8 cellular contexts compared by ENCODE assay signal in the genomic region with DNA sequence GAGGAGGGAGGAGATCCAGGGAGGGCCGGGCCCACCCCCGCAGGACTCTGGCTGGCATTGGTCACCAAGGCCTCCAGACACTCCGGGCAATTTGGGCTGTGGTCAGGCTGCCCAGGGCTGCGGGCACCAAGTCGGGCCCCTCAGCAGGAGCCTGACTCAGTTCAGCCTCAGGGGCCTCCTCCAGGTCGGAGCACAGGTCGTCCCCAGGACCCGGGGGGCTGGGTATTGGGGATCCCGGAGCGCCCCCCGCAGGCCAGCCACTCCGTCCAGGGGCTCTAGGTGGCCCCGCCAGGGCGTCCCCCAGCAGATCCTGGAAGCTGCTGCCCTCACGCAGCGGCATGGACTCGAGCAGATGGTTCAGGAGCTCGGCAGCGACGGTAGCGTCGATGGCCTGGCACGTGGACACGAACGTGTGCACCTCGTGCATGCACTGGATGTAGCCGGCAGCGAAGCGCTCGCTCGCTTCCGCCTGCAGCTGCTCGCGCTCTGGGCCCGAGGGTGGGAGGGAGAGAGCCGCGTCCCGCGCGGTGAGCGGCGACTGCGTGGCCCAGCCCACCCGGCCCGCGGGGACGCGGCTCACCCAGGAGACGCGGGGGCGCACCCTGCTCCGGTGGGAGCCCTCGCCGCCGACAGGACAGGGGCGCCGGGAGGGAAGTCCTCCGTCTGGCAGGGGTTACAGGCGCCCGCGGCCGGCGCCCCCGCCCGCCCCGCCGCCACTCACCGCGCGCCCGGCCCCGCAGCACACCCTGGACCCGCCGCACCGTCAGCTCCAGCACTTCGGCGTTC. TPM values are rescaled to one million over a fixed set of nuclear protein-coding genes. Genes with fewer than 3 reads are reported as not detected.
DNase-seq lines count a peak whose midpoint lies in the region; ATAC-seq and TF ChIP-seq lines count a peak whose summit lies in the region.

No MANE protein-coding gene starts in this region.

- no peaks in the 10 kb centered on the region for H4K20me1 ChIP-seq in neural progenitor cell (ENCODE audit: low read depth)

- peak overlapping the region; percentile 78 for H3K4me3 Mint-ChIP-seq in neural progenitor cell

- peaks cover 38% of the 10 kb centered on the region for H3F3A ChIP-seq in neural progenitor cell (ENCODE audit: low read depth)

- H3K27ac ChIP-seq in SJSA1 (no peak overlapping the region), neural progenitor cell (no peak overlapping the region)

- H3K36me3 ChIP-seq in H7 (replicated peaks; ENCODE audit: control insufficient read depth, insufficient read depth, low read length): no peaks in the 10 kb centered on the region
- no peaks in the 10 kb centered on the region for H3K36me3 ChIP-seq in SJSA1
- no peaks in the 10 kb centered on the region for H3K36me3 ChIP-seq in neural progenitor cell

- H3K9ac ChIP-seq in neural progenitor cell: no peak overlapping the region

- peaks cover 6% of the 10 kb centered on the region for H3K9me3 Mint-ChIP-seq in neural progenitor cell

- H3K4me1 ChIP-seq in SJSA1 (replicated peaks) (peaks cover 18% of the 10 kb centered on the region), neural progenitor cell (peaks cover 6% of the 10 kb centered on the region)

- peaks cover 22% of the 10 kb centered on the region for H3K4me1 Mint-ChIP-seq in neural progenitor cell

- peak; percentile 7 for TF ChIP-seq CTCF in neural progenitor cell (IDR thresholded peaks at IDR 0.05)

- H3K27ac Mint-ChIP-seq in neural progenitor cell: no peak overlapping the region

- DNase-seq in COLO668 (lab: John Stamatoyannopoulos, UW; ENCODE audit: unreplicated experiment) (peak; percentile 81), H7 (peak; percentile 75), SJSA1 (ENCODE audit: low read depth in 1 of 2, low spot score in 2 of 2) (no peak), neural progenitor cell (ENCODE audit: low spot score) (peak; percentile 49), DMS114 treated with DMSO at 0.1 percent for 48 hours (lab: John Stamatoyannopoulos, UW; ENCODE audit: unreplicated experiment) (no peak), NCI-H187 (lab: John Stamatoyannopoulos, UW) (no peak)
- DNase-seq in central memory CD4-positive, alpha-beta T cell: peak; percentile 39

- H3K4me2 ChIP-seq in neural progenitor cell: peak overlapping the region; percentile 89

- H3K27me3 Mint-ChIP-seq in neural progenitor cell (ENCODE audit: insufficient read depth, low read depth): peaks cover 16% of the 10 kb centered on the region

- H2AFZ ChIP-seq in neural progenitor cell (replicated peaks): no peak overlapping the region

- peak overlapping the region; percentile 65 for H3K4me3 ChIP-seq in H7 (ENCODE audit: insufficient read depth, low read depth, low read length)
- peak overlapping the region; percentile 86 for H3K4me3 ChIP-seq in SJSA1
- H3K4me3 ChIP-seq in neural progenitor cell: peak overlapping the region; percentile 75

- peaks cover 3% of the 10 kb centered on the region for H3K36me3 Mint-ChIP-seq in neural progenitor cell

- H3K79me2 ChIP-seq in neural progenitor cell (ENCODE audit: low read depth): no peaks in the 10 kb centered on the region

- H3K9me3 ChIP-seq in SJSA1 (replicated peaks): peaks cover 3% of the 10 kb centered on the region; the same call in 1 of the 2 replicates
- no peaks in the 10 kb centered on the region for H3K9me3 ChIP-seq in neural progenitor cell (ENCODE audit: low read depth)

- peaks cover 63% of the 10 kb centered on the region for H3K27me3 ChIP-seq in H7 (ENCODE audit: control insufficient read depth, insufficient read depth, low read length)
- H3K27me3 ChIP-seq in SJSA1 (replicated peaks): peaks cover 11% of the 10 kb centered on the region
- H3K27me3 ChIP-seq in neural progenitor cell: peaks cover 80% of the 10 kb centered on the region

- no peak for ATAC-seq in HG03095 (IDR thresholded peaks at IDR 0.05; ENCODE audit: unreplicated experiment)

RNA-seq across cellular contexts. Expression of a gene that starts 0.9 kb away (rescaled TPM):
- total RNA-seq in H7 (2014; rRNA removed; shearing (Covaris generic)): 52.2 and 67.4 TPM in 2 replicates
- total RNA-seq in SJSA1 (2014; rRNA removed; shearing (Covaris generic)): 13.8 and 31.7 TPM in 2 replicates
- 5.3 and 29.3 TPM in 2 replicates for total RNA-seq in neural progenitor cell (ENCODE audit: low replicate concordance)

RNA-seq across cellular contexts. Expression of a gene that starts 35.5 kb away (rescaled TPM):
- total RNA-seq in H7 (2014; rRNA removed; shearing (Covaris generic)): 12.8 and 18.5 TPM in 2 replicates
- total RNA-seq in SJSA1 (2014; rRNA removed; shearing (Covaris generic)): 14.5 and 20.2 TPM in 2 replicates
- total RNA-seq in neural progenitor cell (ENCODE audit: low replicate concordance): 19.0 and 24.7 TPM in 2 replicates

RNA-seq across cellular contexts. Expression of a gene that starts 49.5 kb away (rescaled TPM):
- 3.6 and 4.8 TPM in 2 replicates for total RNA-seq in H7 (2014; rRNA removed; shearing (Covaris generic))
- total RNA-seq in SJSA1 (2014; rRNA removed; shearing (Covaris generic)): 4.6 and 5.8 TPM in 2 replicates
- 1.4 and 2.6 TPM in 2 replicates for total RNA-seq in neural progenitor cell (ENCODE audit: low replicate concordance)

Comparison
In these comparisons a context has a peak if more than half of its experiments do, and no peak if none do; other contexts are left out.
1. DNase-seq: peak in COLO668 (single experiment), H7 (single experiment), central memory CD4-positive, alpha-beta T cell (single experiment) and neural progenitor cell (single experiment); none in SJSA1 (0 of 2), DMS114 treated with DMSO at 0.1 percent for 48 hours (single experiment) and NCI-H187 (0 of 2).
2. Peak in every context shown above with its lines, with median percentiles within 50 percentile points of each other: H3K4me3 ChIP-seq.